16 cellular contexts compared by ENCODE assay signal in genomic region chr4:181757921-181758320, GRCh38.
DNase-seq lines count a peak whose midpoint lies in the region; ATAC-seq, FAIRE-seq and TF ChIP-seq lines count a peak whose summit lies in the region.
"Had no signal": no experiment of that assay in that cellular context is flagged by ENCODE, and none has a peak within 500 bp of the region (broad histone marks: within the 10 kb centered on the region; RNA-seq: fewer than 3 reads in every experiment).

No MANE protein-coding gene starts in this region.

- DNase-seq in COR-L47 (lab: John Stamatoyannopoulos, UW) (peak; percentile 49), HAP-1 (ENCODE audit: low spot score in 2 of 2) (peak; percentile 58 to 74), H1 (ENCODE audit: low read depth in 1 of 2, low spot score in 2 of 2) (no peak), occipital lobe (lab: John Stamatoyannopoulos, UW) (peak; percentile 0), mesenteric fat pad (ENCODE audit: low spot score) (no peak), chondrocyte (ENCODE audit: low spot score) (no peak)
- DNase-seq: ACHN, AML-193, DMS53, KBM-7, MV-4-11, NCI-H1436, NCI-H226, NCI-H524 treated with DMSO at 0.1 percent for 48 hours, PC-3 had no signal

- H3K4me2 ChIP-seq in H1 (ENCODE audit: insufficient read depth in 1 of 2, low read depth in 2 of 2, low read length in 2 of 2), result no peak overlapping the region

- no peak overlapping the region for H3K4me3 ChIP-seq in HAP-1
- no peak overlapping the region for H3K4me3 ChIP-seq in H1 (ENCODE audit: extremely low read depth in 1 of 4, insufficient read depth in 2 of 4, low read depth in 3 of 4, low read length in 4 of 4)

- no peaks in the 10 kb centered on the region for H3K79me1 ChIP-seq in H1 (ENCODE audit: low read depth, low read length)

- no peak overlapping the region for H2BK5ac ChIP-seq in H1 (ENCODE audit: low read depth, low read length)

- TF ChIP-seq POLR2A in H1 (IDR thresholded peaks at IDR 0.05; ENCODE audit: control extremely low read depth in 1 of 2, low read depth in 2 of 2, low read length in 2 of 2), result no peak

- H3K56ac ChIP-seq in H1 (replicated peaks; ENCODE audit: insufficient read length, low read depth, low read length), result no peak overlapping the region

- H4K20me1 ChIP-seq in H1 (replicated peaks in 1 of 2; ENCODE audit: control insufficient read depth in 1 of 2, insufficient read depth in 2 of 2, low read length in 2 of 2), result no peaks in the 10 kb centered on the region

- no peak for TF ChIP-seq CTCF in H1 (IDR thresholded peaks at IDR 0.05; ENCODE audit: control extremely low read depth in 1 of 3, insufficient read depth in 1 of 3, low read depth in 1 of 3, low read length in 3 of 3)
- TF ChIP-seq CTCF in chondrocyte (IDR thresholded peaks at IDR 0.05), result no peak

- in situ Hi-C loops in HAP-1 (cut with MboI; ENCODE audit: low sequenced_read_pairs), result no loop called here

- H3K27me3 ChIP-seq in HAP-1 (ENCODE audit: low read depth) (no peaks in the 10 kb centered on the region), H1 (replicated peaks in 1 of 4; ENCODE audit: control insufficient read depth in 3 of 4, extremely low read depth in 1 of 4, insufficient read depth in 3 of 4, low read length in 3 of 4) (no peaks in the 10 kb centered on the region)

- no peak overlapping the region for H3K4ac ChIP-seq in H1 (replicated peaks; ENCODE audit: insufficient read length, low read depth, low read length)

- H4K5ac ChIP-seq in H1 (ENCODE audit: insufficient read length, low read depth, low read length), result no peak overlapping the region

- 50% methylated on average over 3 of the region's 3 CpGs; no CpG with 5 or more reads in 1 of the 2 experiments for WGBS in H1 (ENCODE audit: extremely low coverage in 1 of 2, insufficient coverage in 1 of 2, insufficient read length in 1 of 2, insufficient replicate concordance in 2 of 2, low coverage in 1 of 2, low lambda C conversion rate in 2 of 2, missing lambda C conversion rate in 1 of 2), 2 experiments

- H2AFZ ChIP-seq in H1 (ENCODE audit: low read length), result 0 out of 2 replicates have a peak overlapping the region, but pooled peaks have one; percentile 45

- no peaks in the 10 kb centered on the region for H3K79me2 ChIP-seq in H1 (ENCODE audit: control insufficient read depth in 1 of 2, insufficient read depth in 2 of 2, low read length in 2 of 2)

- H3K27ac Mint-ChIP-seq in chondrocyte (ENCODE audit: unreplicated experiment), result no peak overlapping the region

- no peak overlapping the region for H3K14ac ChIP-seq in H1 (ENCODE audit: insufficient read length)

- H3K36me3 Mint-ChIP-seq in chondrocyte (ENCODE audit: low read depth), result no peaks in the 10 kb centered on the region

- H2AK5ac ChIP-seq in H1 (ENCODE audit: low read depth, low read length), result no peak overlapping the region

- H3K4me1 ChIP-seq in HAP-1 (peaks cover 42% of the 10 kb centered on the region), H1 (replicated peaks in 1 of 4; ENCODE audit: control insufficient read depth in 3 of 4, insufficient read depth in 4 of 4, low read length in 3 of 4) (peaks cover 0 to 7% (median 6%) of the 10 kb centered on the region in 4 experiments; a peak in 3 of 7 replicates)

- H3K27me3 Mint-ChIP-seq in chondrocyte (ENCODE audit: low read depth), result no peaks in the 10 kb centered on the region

- no peak overlapping the region for H4K8ac ChIP-seq in H1 (ENCODE audit: extremely low read depth, insufficient read depth, low read length)

- no peak overlapping the region for H2BK12ac ChIP-seq in H1 (ENCODE audit: low read depth, low read length)

- no peaks in the 10 kb centered on the region for H3K36me3 ChIP-seq in HAP-1 (replicated peaks)
- H3K36me3 ChIP-seq in H1 (ENCODE audit: control insufficient read depth in 2 of 4, insufficient read depth in 4 of 4, low read length in 3 of 4), result no peaks in the 10 kb centered on the region

- FAIRE-seq in H1 (lab: Jason Lieb, UNC), result no peak

- H3K18ac ChIP-seq in H1 (ENCODE audit: extremely low read depth, low read length), result no peak overlapping the region

- H3K9me3 Mint-ChIP-seq in chondrocyte (ENCODE audit: low read depth), result no peaks in the 10 kb centered on the region

- CTCF ChIA-PET in H1 (lab: Charles Lee; ENCODE audit: partially characterized antibody), result no interaction called here

- ATAC-seq in GM19467 (IDR thresholded peaks at IDR 0.05; ENCODE audit: unreplicated experiment), result no peak
- ATAC-seq: PC-3 had no signal

- H3K4me3 Mint-ChIP-seq in chondrocyte (ENCODE audit: unreplicated experiment), result no peak overlapping the region

- no peaks in the 10 kb centered on the region; the same call in 1 of the 2 replicates for H3K23me2 ChIP-seq in H1 (ENCODE audit: low read depth, low read length)

- H4K91ac ChIP-seq in H1 (replicated peaks; ENCODE audit: insufficient read length, low read length), result no peak overlapping the region

- H3K27ac ChIP-seq in H1 (ENCODE audit: low read depth, low read length), result no peak overlapping the region

- H2BK20ac ChIP-seq in H1 (ENCODE audit: low read length), result no peak overlapping the region

- no peak for TF ChIP-seq RAD21 in H1 (IDR thresholded peaks at IDR 0.05 in 1 of 2, conservative IDR thresholded peaks at IDR 0.05 in 1 of 2; ENCODE audit: low read depth in 2 of 2, low read length in 2 of 2)

- POLR2A ChIA-PET in H1 (lab: Charles Lee; ENCODE audit: partially characterized antibody), result no interaction called here

- TF ChIP-seq EP300 in H1 (IDR thresholded peaks at IDR 0.05; ENCODE audit: borderline replicate concordance in 1 of 2, low read depth in 2 of 2, low read length in 2 of 2), result no peak

- no peak overlapping the region for H3K23ac ChIP-seq in H1 (ENCODE audit: insufficient read length)

- H3K9me3 ChIP-seq in HAP-1 (no peaks in the 10 kb centered on the region), H1 (ENCODE audit: insufficient read depth in 2 of 2, low read depth in 1 of 2, low read length in 1 of 2) (no peaks in the 10 kb centered on the region)

- peaks cover 43% of the 10 kb centered on the region for H3K4me1 Mint-ChIP-seq in chondrocyte (ENCODE audit: low read depth)

- H2BK15ac ChIP-seq in H1 (ENCODE audit: low read length), result no peak overlapping the region

- H3K9ac ChIP-seq in H1 (replicated peaks in 1 of 4; ENCODE audit: extremely low read depth in 1 of 4, low read depth in 3 of 4, low read length in 3 of 4), result no peak overlapping the region

- H2BK120ac ChIP-seq in H1 (replicated peaks; ENCODE audit: low read depth, low read length), result no peak overlapping the region

TF ChIP-seq in H1, 55 proteins besides CTCF, POLR2A, EP300 and RAD21:
- TF ChIP-seq KDM1A (IDR thresholded peaks at IDR 0.05; ENCODE audit: borderline replicate concordance, low read length), result no peak
- TF ChIP-seq SRF (IDR thresholded peaks at IDR 0.05; ENCODE audit: low read depth, low read length), result no peak
- TF ChIP-seq TEAD4 (IDR thresholded peaks at IDR 0.05; ENCODE audit: low read depth, low read length), result no peak
- no peak for TF ChIP-seq SAP30 (IDR thresholded peaks at IDR 0.05; ENCODE audit: insufficient read depth, insufficient replicate concordance, low read length)
- no peak for TF ChIP-seq ATF2 (IDR thresholded peaks at IDR 0.05; ENCODE audit: low read length)
- TF ChIP-seq ATF3 (IDR thresholded peaks at IDR 0.05; ENCODE audit: insufficient read depth, low read depth, low read length), result no peak
- TF ChIP-seq POU5F1 (IDR thresholded peaks at IDR 0.05; ENCODE audit: low read depth, low read length), result no peak
- TF ChIP-seq CHD1 (IDR thresholded peaks at IDR 0.05; ENCODE audit: low read depth, low read length), result no peak
- TF ChIP-seq TAF7 (optimal IDR thresholded peaks at IDR 0.05; ENCODE audit: borderline replicate concordance, low read depth, low read length), result no peak
- TF ChIP-seq BCL11A (IDR thresholded peaks at IDR 0.05; ENCODE audit: low read depth in 2 of 2, low read length in 2 of 2), result no peak
- TF ChIP-seq ZNF274 (IDR thresholded peaks at IDR 0.05; ENCODE audit: borderline replicate concordance, extremely low read depth, low read length), result no peak
- no peak for TF ChIP-seq SUZ12 (IDR thresholded peaks at IDR 0.05; ENCODE audit: low read length)
- no peak for TF ChIP-seq CBX8 (IDR thresholded peaks at IDR 0.05; ENCODE audit: borderline replicate concordance, low read depth, low read length)
- TF ChIP-seq POLR2AphosphoS5 (IDR thresholded peaks at IDR 0.05; ENCODE audit: low read depth, low read length), result no peak
- no peak for TF ChIP-seq SP4 (IDR thresholded peaks at IDR 0.05; ENCODE audit: low read length)
- TF ChIP-seq EZH2 (IDR thresholded peaks at IDR 0.05; ENCODE audit: low read depth, low read length, severe bottlenecking), result no peak
- no peak for TF ChIP-seq CTBP2 (IDR thresholded peaks at IDR 0.05; ENCODE audit: borderline replicate concordance, insufficient read depth, insufficient read length, low read length)
- TF ChIP-seq BACH1 (IDR thresholded peaks at IDR 0.05; ENCODE audit: low read length), result no peak

Comparison
In these comparisons a context has a peak if more than half of its experiments do, and no peak if none do; other contexts are left out.
1. DNase-seq: peak in COR-L47 (single experiment), HAP-1 (2 of 2) and occipital lobe (single experiment); none in H1 (0 of 2), mesenteric fat pad (single experiment) and chondrocyte (single experiment).